In genomic region chr15:40591310-40591845, GRCh38 we compare ENCODE assay signal across 18 cellular contexts.
DNase-seq lines count a peak whose midpoint lies in the region; ATAC-seq and TF ChIP-seq lines count a peak whose summit lies in the region.
"Had no signal": no experiment of that assay in that cellular context is flagged by ENCODE, and none has a peak within 500 bp of the region (broad histone marks: within the 10 kb centered on the region; RNA-seq: fewer than 3 reads in every experiment).

No MANE protein-coding gene starts in this region.

- H4K20me1 ChIP-seq in OCI-LY1 (ENCODE audit: insufficient read depth, low read length) = no peaks in the 10 kb centered on the region

- H3K9me3 ChIP-seq in OCI-LY1 (ENCODE audit: low read length) = no peaks in the 10 kb centered on the region
- H3K9me3 ChIP-seq in iPS-15b (ENCODE audit: control insufficient read depth, insufficient read depth, low read length) = no peaks in the 10 kb centered on the region
- H3K9me3 ChIP-seq: uterus had no signal

- peaks cover 8% of the 10 kb centered on the region for H3K27me3 Mint-ChIP-seq in stimulated activated naive CD8-positive, alpha-beta T cell treated with anti-CD3 and anti-CD28 coated beads, Interleukin-15, amount 100 ng/mL, for 72 hours

- H3K9me3 Mint-ChIP-seq in stimulated activated naive CD8-positive, alpha-beta T cell treated with anti-CD3 and anti-CD28 coated beads, Interleukin-15, amount 100 ng/mL, for 72 hours = no peaks in the 10 kb centered on the region
- H3K9me3 Mint-ChIP-seq: activated T-helper 2 cell treated with anti-CD3 and anti-CD28 coated beads, Interferon-gamma antibody, Interleukin-2, Interleukin-4, amounts not matched to agents 10 μg/mL and 5 μg/mL and 100 μg/mL, durations not matched to agents 14 hours and 24 hours and 36 hours had no signal

- TF ChIP-seq CTCF in OCI-LY1 (IDR thresholded peaks at IDR 0.05; ENCODE audit: low read length) = no peak

- H3K4me1 Mint-ChIP-seq in stimulated activated naive CD8-positive, alpha-beta T cell treated with anti-CD3 and anti-CD28 coated beads, Interleukin-15, amount 100 ng/mL, for 72 hours = peaks cover 36% of the 10 kb centered on the region

- peaks cover 41% of the 10 kb centered on the region for H3K4me1 ChIP-seq in OCI-LY1 (ENCODE audit: insufficient read depth, low read length, severe bottlenecking)
- no peaks in the 10 kb centered on the region for H3K4me1 ChIP-seq in iPS-15b (ENCODE audit: control insufficient read depth, insufficient read depth, low read length)

- H3K27ac ChIP-seq in OCI-LY1 (ENCODE audit: low read depth, low read length, poor library complexity, severe bottlenecking) = peak overlapping the region; percentile 31
- H3K27ac ChIP-seq: RWPE1, uterus had no signal

- ATAC-seq in stimulated activated naive CD8-positive, alpha-beta T cell treated with anti-CD3 and anti-CD28 coated beads, Interleukin-15, Interleukin-2, amounts not matched to agents 100 U/mL and 50 U/mL, for 24 hours = no peak
- no peak for ATAC-seq in stimulated activated naive CD8-positive, alpha-beta T cell treated with anti-CD3 and anti-CD28 coated beads, Interleukin-15, amount 100 ng/mL, for 72 hours
- ATAC-seq in GM21423 (IDR thresholded peaks at IDR 0.05; ENCODE audit: unreplicated experiment) = no peak

- H3K36me3 ChIP-seq in OCI-LY1 (ENCODE audit: insufficient read depth, low read length) (no peaks in the 10 kb centered on the region), iPS-15b (ENCODE audit: control insufficient read depth, insufficient read depth, low read length) (peaks cover 2% of the 10 kb centered on the region)
- H3K36me3 ChIP-seq: uterus had no signal

- H3F3A ChIP-seq in OCI-LY1 (ENCODE audit: insufficient read depth, low read length) = peaks cover 10% of the 10 kb centered on the region

- H3K4me3 ChIP-seq in OCI-LY1 (ENCODE audit: low read depth, low read length, poor library complexity, severe bottlenecking) (peak overlapping the region; percentile 62), iPS-15b (ENCODE audit: low read depth, low read length) (peak overlapping the region; percentile 40)
- H3K4me3 ChIP-seq: uterus had no signal

- in situ Hi-C loops in ACHN (cut with HindIII; ENCODE audit: low pct_ligation_motif_present, low pct_unique_long_range_greater_than_20kb, low sequenced_read_pairs) = no loop called here

- H3K9ac ChIP-seq in OCI-LY1 (ENCODE audit: low read length) = no peak overlapping the region
- H3K9ac ChIP-seq in iPS-15b (ENCODE audit: low read depth, low read length) = no peak overlapping the region

- H3K4me3 Mint-ChIP-seq in stimulated activated naive CD8-positive, alpha-beta T cell treated with anti-CD3 and anti-CD28 coated beads, Interleukin-15, amount 100 ng/mL, for 72 hours = no peak overlapping the region

- H3K4me2 ChIP-seq in OCI-LY1 (ENCODE audit: low read length) = peak overlapping the region; percentile 76

- H3K27ac Mint-ChIP-seq in stimulated activated naive CD8-positive, alpha-beta T cell treated with anti-CD3 and anti-CD28 coated beads, Interleukin-15, amount 100 ng/mL, for 72 hours = peak overlapping the region in 1 of 2 donors; percentile 83
- H3K27ac Mint-ChIP-seq: activated T-helper 2 cell treated with anti-CD3 and anti-CD28 coated beads, Interferon-gamma antibody, Interleukin-2, Interleukin-4, amounts not matched to agents 10 μg/mL and 5 μg/mL and 100 μg/mL, durations not matched to agents 14 hours and 24 hours and 36 hours had no signal

- peaks cover 18% of the 10 kb centered on the region for H3K79me2 ChIP-seq in OCI-LY1 (ENCODE audit: insufficient read depth, low read length)

- peak; percentile 9 for DNase-seq in stimulated activated naive CD8-positive, alpha-beta T cell treated with anti-CD3 and anti-CD28 coated beads, Interleukin-15, Interleukin-2, amounts not matched to agents 100 U/mL and 50 U/mL, for 24 hours
- no peak for DNase-seq in stimulated activated naive CD8-positive, alpha-beta T cell treated with anti-CD3 and anti-CD28 coated beads, Interleukin-15, amount 100 ng/mL, for 72 hours
- DNase-seq in ACHN (no peak), NCI-H2107 (lab: John Stamatoyannopoulos, UW) (no peak), SKM-1 (lab: John Stamatoyannopoulos, UW; ENCODE audit: unreplicated experiment) (no peak)
- DNase-seq: activated CD4-positive, CD25-positive, alpha-beta regulatory T cell; cerebellar nuclear complex; COR-L47; GF-D8; NCI-H187; NCI-H774; stimulated activated naive CD4-positive, alpha-beta T cell; uterus had no signal

- H2AFZ ChIP-seq in OCI-LY1 (ENCODE audit: low read length) = no peak overlapping the region

- H3K27me3 ChIP-seq in OCI-LY1 (ENCODE audit: insufficient read depth, low read length) (no peaks in the 10 kb centered on the region), iPS-15b (ENCODE audit: control insufficient read depth, insufficient read depth, low read length) (no peaks in the 10 kb centered on the region)

- H3K9me2 ChIP-seq in OCI-LY1 (ENCODE audit: low read depth, low read length) = no peaks in the 10 kb centered on the region
